Comparison of ENCODE assay signal across 22 cellular contexts in the genomic region with DNA sequence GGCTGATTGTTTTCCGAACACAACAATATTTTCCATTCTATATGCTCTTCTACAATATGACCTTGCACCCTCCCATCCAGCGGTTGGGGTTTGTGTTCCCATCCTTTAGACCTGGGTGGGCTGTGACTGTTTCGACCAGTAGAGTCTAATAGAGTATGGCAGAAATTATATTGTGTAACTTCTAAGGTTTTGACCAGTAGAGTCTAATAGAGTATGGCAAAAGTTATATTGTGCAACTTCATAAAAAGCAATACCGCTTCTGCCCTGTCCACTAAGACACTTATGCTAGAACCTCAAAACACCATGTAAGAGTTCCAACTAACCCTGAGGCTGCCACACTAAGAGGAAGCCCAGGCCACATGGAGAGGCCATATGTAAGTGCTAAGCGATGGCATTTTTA.
DNase-seq lines count a peak whose midpoint lies in the region; ATAC-seq, FAIRE-seq and TF ChIP-seq lines count a peak whose summit lies in the region.
"Had no signal": no experiment of that assay in that cellular context is flagged by ENCODE, and none has a peak within 500 bp of the region (broad histone marks: within the 10 kb centered on the region; RNA-seq: fewer than 3 reads in every experiment).

No MANE protein-coding gene starts in this region.

- TF ChIP-seq EP300 in HepG2 (IDR thresholded peaks at IDR 0.05; ENCODE audit: low read depth in 2 of 2, low read length in 2 of 2): no peak
- TF ChIP-seq EP300 in HepG2 (CRISPR knock-in tag; IDR thresholded peaks at IDR 0.05; ENCODE audit: borderline replicate concordance): no peak
- no peak for TF ChIP-seq EP300 in esophagus muscularis mucosa (IDR thresholded peaks at IDR 0.05)

- FAIRE-seq in HepG2 (lab: Jason Lieb, UNC): no peak
- FAIRE-seq: A549, D721Med, G401.6, GM12891, GM19239 had no signal

- H3K79me2 ChIP-seq in HepG2 (ENCODE audit: insufficient read depth, low read length) (no peaks in the 10 kb centered on the region), trophoblast cell (ENCODE audit: control insufficient read depth, insufficient read depth, low read length, poor library complexity) (no peaks in the 10 kb centered on the region)

- DNase-seq in HepG2 (ENCODE audit: low spot score) (no peak), right lobe of liver (no peak), esophagus muscularis mucosa (ENCODE audit: extremely low spot score) (peak; percentile 37), trophoblast cell (no peak), aorta (no peak)
- no peak for DNase-seq in stimulated activated naive CD4-positive, alpha-beta T cell treated with Interleukin-2 at 50 U/mL for 16 hours (lab: John Stamatoyannopoulos, UW)
- DNase-seq: AML-193; Calu3; CD4-positive, alpha-beta T cell; CD8-positive, alpha-beta T cell; DMS79 treated with DMSO at 0.1 percent for 48 hours; GF-D8 had no signal

- H3K4me2 ChIP-seq in HepG2 (ENCODE audit: low read depth, low read length) (no peak overlapping the region), trophoblast cell (ENCODE audit: low read length) (no peak overlapping the region)
- H3K4me2 ChIP-seq: A549; BLaER1 treated with 17β-estradiol and CSF1 and Interleukin-3, amounts not matched to agents 10 nM and 100 nM had no signal

- H3K23ac ChIP-seq in trophoblast cell (ENCODE audit: low read length): no peak overlapping the region

- H3K9ac ChIP-seq in HepG2 (ENCODE audit: insufficient read depth, low read depth, low read length): no peak overlapping the region
- H3K9ac ChIP-seq in trophoblast cell (ENCODE audit: low read length): no peak overlapping the region
- H3K9ac ChIP-seq: BLaER1 treated with 17β-estradiol and CSF1 and Interleukin-3, amounts not matched to agents 10 nM and 100 nM had no signal

- WGBS in HepG2 (ENCODE audit: low lambda C conversion rate): 96% methylated on average over 5 of the region's 5 CpGs
- WGBS in right lobe of liver (ENCODE audit: insufficient coverage, low coverage, low lambda C conversion rate, missing lambda C conversion rate): 82% methylated on average over 5 of the region's 5 CpGs
- WGBS in esophagus muscularis mucosa: 79% methylated on average over 5 of the region's 5 CpGs
- no CpG with 5 or more reads among the region's 5 CpGs for WGBS in trophoblast cell (ENCODE audit: extremely low coverage, insufficient coverage, insufficient read length)
- WGBS in aorta, 2 donors: 97% methylated on average over 5 of the region's 5 CpGs

- H3K79me1 ChIP-seq in trophoblast cell (ENCODE audit: low read length): no peaks in the 10 kb centered on the region

- H3K36me3 ChIP-seq in HepG2 (replicated peaks in 1 of 2; ENCODE audit: control insufficient read depth in 1 of 2, insufficient read depth in 2 of 2, low read length in 2 of 2) (no peaks in the 10 kb centered on the region), right lobe of liver (no peaks in the 10 kb centered on the region), esophagus muscularis mucosa (no peaks in the 10 kb centered on the region), trophoblast cell (ENCODE audit: control insufficient read depth in 1 of 2, insufficient read depth in 2 of 2, low read length in 2 of 2) (no peaks in the 10 kb centered on the region), aorta (ENCODE audit: control insufficient read depth in 1 of 2, insufficient read depth in 2 of 2, low read length in 1 of 2) (no peaks in the 10 kb centered on the region)
- H3K36me3 ChIP-seq: BLaER1 treated with 17β-estradiol and CSF1 and Interleukin-3, amounts not matched to agents 10 nM and 100 nM had no signal

- H2BK120ac ChIP-seq in trophoblast cell (ENCODE audit: insufficient read depth, low read length, poor library complexity): no peak overlapping the region

- H3K4me3 ChIP-seq in HepG2 (replicated peaks in 1 of 3; ENCODE audit: insufficient read depth in 1 of 3, low read depth in 2 of 3, low read length in 3 of 3): no peak overlapping the region
- H3K4me3 ChIP-seq in right lobe of liver: no peak overlapping the region
- H3K4me3 ChIP-seq in esophagus muscularis mucosa: no peak overlapping the region
- no peak overlapping the region for H3K4me3 ChIP-seq in trophoblast cell (ENCODE audit: low read depth, low read length)
- H3K4me3 ChIP-seq in aorta (ENCODE audit: low read length in 2 of 2): no peak overlapping the region
- H3K4me3 ChIP-seq: A549; BLaER1 treated with 17β-estradiol and CSF1 and Interleukin-3, amounts not matched to agents 10 nM and 100 nM had no signal

- H3K18ac ChIP-seq in trophoblast cell (ENCODE audit: low read length): no peak overlapping the region

- no peak for TF ChIP-seq CTCF in HepG2 (CRISPR knock-in tag; IDR thresholded peaks at IDR 0.05)
- TF ChIP-seq CTCF in right lobe of liver (IDR thresholded peaks at IDR 0.05): no peak
- no peak for TF ChIP-seq CTCF in esophagus muscularis mucosa (IDR thresholded peaks at IDR 0.05)

- no TSS peak for BruUV-seq in HepG2 (replicated peaks; lab: Mats Ljungman, UMichigan)

- H3K27me3 ChIP-seq in HepG2 (ENCODE audit: control insufficient read depth in 1 of 2, insufficient read depth in 2 of 2, low read length in 2 of 2) (no peaks in the 10 kb centered on the region), right lobe of liver (no peaks in the 10 kb centered on the region), esophagus muscularis mucosa (peaks cover 0 to 18% (median 0%) of the 10 kb centered on the region in 4 donors), trophoblast cell (ENCODE audit: insufficient read depth, low read length) (no peaks in the 10 kb centered on the region), aorta (ENCODE audit: control insufficient read depth in 1 of 2, insufficient read depth in 2 of 2, low read length in 1 of 2) (no peaks in the 10 kb centered on the region)
- H3K27me3 ChIP-seq: BLaER1 treated with 17β-estradiol and CSF1 and Interleukin-3, amounts not matched to agents 10 nM and 100 nM had no signal

- H4K12ac ChIP-seq in trophoblast cell (ENCODE audit: low read depth, low read length): no peak overlapping the region

- H3K14ac ChIP-seq in trophoblast cell (ENCODE audit: low read length): no peak overlapping the region

- no peaks in the 10 kb centered on the region for H4K20me1 ChIP-seq in HepG2 (ENCODE audit: insufficient read depth, low read length)
- H4K20me1 ChIP-seq: BLaER1 treated with 17β-estradiol and CSF1 and Interleukin-3, amounts not matched to agents 10 nM and 100 nM had no signal

- intact Hi-C loops in HepG2 (cut with micrococcal nuclease; ENCODE audit: unreplicated experiment) (no loop called here), right lobe of liver (cut with DNase I) (no loop called here), esophagus muscularis mucosa (cut with DNase I) (no loop called here), aorta (cut with DNase I) (loop anchor here in 1 of 2 donors (10.0 kb wide), 1 partner anchor 79 kb away; no protein-coding TSS in a partner anchor)

- H2BK12ac ChIP-seq in trophoblast cell (ENCODE audit: low read length): peak overlapping the region; percentile 27

- H2BK5ac ChIP-seq in trophoblast cell (ENCODE audit: low read depth, low read length, poor library complexity): no peak overlapping the region

- H2AFZ ChIP-seq in HepG2 (ENCODE audit: low read length) (no peak overlapping the region), trophoblast cell (ENCODE audit: insufficient read depth, low read length, poor library complexity) (no peak overlapping the region)

- H2AK5ac ChIP-seq in trophoblast cell (ENCODE audit: low read length): no peak overlapping the region

- in situ Hi-C loops in HepG2 (cut with HindIII; ENCODE audit: extremely low pct_ligation_motif_present, low pct_unique_long_range_greater_than_20kb): no loop called here

- no peak overlapping the region for H4K91ac ChIP-seq in trophoblast cell (ENCODE audit: low read depth, low read length)

- no peak overlapping the region for H4K8ac ChIP-seq in trophoblast cell (ENCODE audit: low read depth, low read length)

- CTCF ChIA-PET in HepG2 (lab: Yijun Ruan, JAX; ENCODE audit: low intra/inter-chr PET ratio, low total read pairs): no interaction called here

- no peak overlapping the region for H3K4ac ChIP-seq in trophoblast cell (ENCODE audit: low read depth, low read length)

- TF ChIP-seq POLR2A in HepG2 (IDR thresholded peaks at IDR 0.05; ENCODE audit: insufficient read depth in 1 of 2, low read depth in 2 of 2, low read length in 2 of 2): no peak
- no peak for TF ChIP-seq POLR2A in right lobe of liver (IDR thresholded peaks at IDR 0.05)
- no peak for TF ChIP-seq POLR2A in esophagus muscularis mucosa (IDR thresholded peaks at IDR 0.05; ENCODE audit: low read depth)

- H3K27ac ChIP-seq in HepG2 (ENCODE audit: extremely low read length, insufficient read depth, low read length) (no peak overlapping the region), right lobe of liver (no peak overlapping the region), esophagus muscularis mucosa (replicated peaks in 1 of 4) (no peak overlapping the region), trophoblast cell (ENCODE audit: low read depth, low read length) (no peak overlapping the region), aorta (ENCODE audit: low read depth in 1 of 2, low read length in 2 of 2) (no peak overlapping the region)
- H3K27ac ChIP-seq: 22Rv1; A549; BLaER1 treated with 17β-estradiol and CSF1 and Interleukin-3, amounts not matched to agents 10 nM and 100 nM; C4-2B had no signal

- no peak for TF ChIP-seq RAD21 in HepG2 (CRISPR knock-in tag; IDR thresholded peaks at IDR 0.05)

- ATAC-seq in HepG2 (no peak), right lobe of liver (no peak), aorta (ENCODE audit: low FRiP score) (no peak), HG02623 (IDR thresholded peaks at IDR 0.05; ENCODE audit: unreplicated experiment) (no peak)
- ATAC-seq: A549; CD8-positive, alpha-beta T cell had no signal

- H3K4me1 ChIP-seq in HepG2 (ENCODE audit: insufficient read depth, low read length): peaks cover 44% of the 10 kb centered on the region
- H3K4me1 ChIP-seq in right lobe of liver: no peaks in the 10 kb centered on the region
- peaks cover 0 to 7% (median 3%) of the 10 kb centered on the region in 4 donors for H3K4me1 ChIP-seq in esophagus muscularis mucosa
- peaks cover 4 to 9% of the 10 kb centered on the region in 2 experiments for H3K4me1 ChIP-seq in trophoblast cell (ENCODE audit: control insufficient read depth in 1 of 2, insufficient read depth in 2 of 2, low read length in 2 of 2)
- peaks cover 0 to 3% of the 10 kb centered on the region in 2 donors for H3K4me1 ChIP-seq in aorta (ENCODE audit: control insufficient read depth in 1 of 2, insufficient read depth in 2 of 2, low read length in 2 of 2)
- H3K4me1 ChIP-seq: BLaER1 treated with 17β-estradiol and CSF1 and Interleukin-3, amounts not matched to agents 10 nM and 100 nM had no signal

- H3K9me3 ChIP-seq in HepG2 (ENCODE audit: low read length) (no peaks in the 10 kb centered on the region), right lobe of liver (no peaks in the 10 kb centered on the region), esophagus muscularis mucosa (no peaks in the 10 kb centered on the region), trophoblast cell (ENCODE audit: insufficient read depth, low read depth, low read length) (peaks cover 2% of the 10 kb centered on the region), aorta (ENCODE audit: control insufficient read depth, low read length) (no peaks in the 10 kb centered on the region)
- H3K9me3 ChIP-seq: A549; BLaER1 treated with 17β-estradiol and CSF1 and Interleukin-3, amounts not matched to agents 10 nM and 100 nM; Caco-2 had no signal

- POLR2A ChIA-PET in HepG2 (lab: Yijun Ruan, JAX): no interaction called here
